In the genomic region with DNA sequence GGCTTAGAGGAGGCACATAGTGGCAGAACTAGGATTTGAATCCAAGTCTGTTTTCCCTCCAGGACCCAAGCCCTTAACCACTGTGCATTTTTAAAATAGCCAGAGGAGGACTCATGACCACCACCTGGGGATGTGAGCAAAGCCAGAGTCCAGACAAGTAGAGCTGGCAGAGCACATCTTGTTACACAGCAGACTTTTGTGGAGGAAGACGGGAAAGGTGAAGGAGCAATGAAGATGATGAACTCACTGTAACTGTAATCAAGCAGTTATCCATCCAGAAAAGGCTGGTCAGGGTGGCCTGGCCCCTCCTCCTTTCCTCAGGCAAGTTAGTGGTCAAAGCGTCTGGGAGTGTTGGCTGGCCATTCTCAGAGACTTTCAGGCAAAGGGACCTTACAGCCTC, we compare ENCODE assay signal across 26 cellular contexts.
DNase-seq lines count a peak whose midpoint lies in the region; ATAC-seq and TF ChIP-seq lines count a peak whose summit lies in the region.
"Had no signal": no experiment of that assay in that cellular context is flagged by ENCODE, and none has a peak within 500 bp of the region (broad histone marks: within the 10 kb centered on the region; RNA-seq: fewer than 3 reads in every experiment).

No MANE protein-coding gene starts in this region.

- peak overlapping the region in 1 of 3 experiments; percentile 32 for H3K4me3 Mint-ChIP-seq in nephron
- H3K4me3 Mint-ChIP-seq: activated CD4-positive, alpha-beta memory T cell treated with anti-CD3 and anti-CD28 coated beads, Interleukin-2, amount 10 ng/mL, durations not matched to agents 7 days and 5 days; activated naive CD4-positive, alpha-beta T cell treated with anti-CD3 and anti-CD28 coated beads, Interleukin-2, amount 50 U/mL, for 24 hours; B cell; CD8-positive, alpha-beta T cell; H9; T-helper 2 cell treated with Interferon-gamma antibody and Interleukin-4, amounts not matched to agents 5 μg/mL and 100 μg/mL, for 36 hours had no signal

- H3K27ac Mint-ChIP-seq in nephron, result peak overlapping the region; percentile 19 to 63 (median 32)
- H3K27ac Mint-ChIP-seq: activated CD4-positive, alpha-beta memory T cell treated with anti-CD3 and anti-CD28 coated beads, Interleukin-2, amount 10 ng/mL, durations not matched to agents 7 days and 5 days; activated naive CD4-positive, alpha-beta T cell treated with anti-CD3 and anti-CD28 coated beads, Interleukin-2, amount 50 U/mL, for 24 hours; B cell; CD8-positive, alpha-beta T cell; H9; T-helper 2 cell treated with Interferon-gamma antibody and Interleukin-4, amounts not matched to agents 5 μg/mL and 100 μg/mL, for 36 hours had no signal

- peaks cover 18% of the 10 kb centered on the region for H3K36me3 Mint-ChIP-seq in nephron (ENCODE audit: low read depth)
- H3K36me3 Mint-ChIP-seq: activated naive CD4-positive, alpha-beta T cell treated with anti-CD3 and anti-CD28 coated beads, Interleukin-2, amount 50 U/mL, for 24 hours; CD8-positive, alpha-beta T cell had no signal

- H3K9me3 Mint-ChIP-seq in nephron, result no peaks in the 10 kb centered on the region
- H3K9me3 Mint-ChIP-seq: activated CD4-positive, alpha-beta memory T cell treated with anti-CD3 and anti-CD28 coated beads, Interleukin-2, amount 10 ng/mL, durations not matched to agents 7 days and 5 days; activated naive CD4-positive, alpha-beta T cell treated with anti-CD3 and anti-CD28 coated beads, Interleukin-2, amount 50 U/mL, for 24 hours; CD8-positive, alpha-beta T cell; T-helper 2 cell treated with Interferon-gamma antibody and Interleukin-4, amounts not matched to agents 5 μg/mL and 100 μg/mL, for 36 hours had no signal

- H3K27me3 Mint-ChIP-seq in nephron (ENCODE audit: low read depth), result no peaks in the 10 kb centered on the region
- H3K27me3 Mint-ChIP-seq: activated naive CD4-positive, alpha-beta T cell treated with anti-CD3 and anti-CD28 coated beads, Interleukin-2, amount 50 U/mL, for 24 hours had no signal

- TF ChIP-seq CTCF in nephron (IDR thresholded peaks at IDR 0.05; ENCODE audit: unreplicated experiment in 3 of 3), result no peak

- H3K4me1 Mint-ChIP-seq in nephron, result peaks cover 85% of the 10 kb centered on the region
- H3K4me1 Mint-ChIP-seq: B cell had no signal

- ATAC-seq in GM19324 (IDR thresholded peaks at IDR 0.05; ENCODE audit: low FRiP score, unreplicated experiment), result no peak
- ATAC-seq: CD8-positive, alpha-beta T cell; Panc1 had no signal

- peak; percentile 62 for DNase-seq in ELF-1 (ENCODE audit: low read depth, low spot score)
- DNase-seq in amniotic epithelial cell (ENCODE audit: low read depth), result peak; percentile 96
- peak; percentile 42 for DNase-seq in glomerular visceral epithelial cell (ENCODE audit: extremely low spot score)
- DNase-seq in NCI-H2107 treated with DMSO at 0.1 percent for 48 hours (lab: John Stamatoyannopoulos, UW; ENCODE audit: unreplicated experiment), result no peak
- DNase-seq in NCI-H1092 treated with DMSO at 0.1 percent for 48 hours (lab: John Stamatoyannopoulos, UW), result no peak
- DNase-seq: activated CD4-positive, alpha-beta memory T cell treated with anti-CD3 and anti-CD28 coated beads, Interleukin-2, amount 10 ng/mL, durations not matched to agents 7 days and 5 days; activated CD4-positive, alpha-beta T cell treated with anti-CD3 and anti-CD28 coated beads for 1 hour; activated CD8-positive, alpha-beta memory T cell treated with anti-CD3 and anti-CD28 coated beads, Interleukin-2, amount 50 U/mL, for 4 hours; amygdala; CD8-positive, alpha-beta T cell; cortex of kidney; effector memory CD4-positive, alpha-beta T cell; foreskin fibroblast; H9; head of caudate nucleus; NCI-H1417; NCI-H2029; NCI-H69; SHP77 treated with DMSO at 0.1 percent for 48 hours; stimulated activated naive CD4-positive, alpha-beta T cell treated with Interleukin-2 at 50 U/mL for 16 hours had no signal

Comparison
In these comparisons a context has a peak if more than half of its experiments do, and no peak if none do; other contexts are left out.
1. DNase-seq: peak in ELF-1 (single experiment), amniotic epithelial cell (single experiment) and glomerular visceral epithelial cell (single experiment); none in NCI-H2107 treated with DMSO at 0.1 percent for 48 hours (single experiment) and NCI-H1092 treated with DMSO at 0.1 percent for 48 hours (single experiment).